1 cellular context compared by ENCODE assay signal in genomic region chr6:129704708-129705107, GRCh38.
A peak's percentile ranks its signal among the peaks of the same experiment; 100 is the strongest.
TF ChIP-seq lines count a peak whose summit lies in the region.

No MANE protein-coding gene starts in this region.

TF ChIP-seq in K562, 482 proteins besides CTCF, POLR2A, EP300 and RAD21 (continued from another document):
- peak; percentile 92 for TF ChIP-seq ARID1B (IDR thresholded peaks at IDR 0.05)
- TF ChIP-seq MXI1 (IDR thresholded peaks at IDR 0.05; ENCODE audit: low read depth, low read length): no peak
- TF ChIP-seq E2F6 (IDR thresholded peaks at IDR 0.05; ENCODE audit: borderline replicate concordance in 1 of 2, extremely low read depth in 1 of 2, insufficient read depth in 1 of 2, insufficient read length in 1 of 2, low read depth in 1 of 2, low read length in 1 of 2, poor library complexity in 1 of 2, severe bottlenecking in 1 of 2): no peak
- TF ChIP-seq PATZ1 (CRISPR knock-in tag; IDR thresholded peaks at IDR 0.05; ENCODE audit: borderline replicate concordance): no peak
- no peak for TF ChIP-seq ZNF584 (CRISPR knock-in tag; IDR thresholded peaks at IDR 0.05; ENCODE audit: low read depth)
- no peak for TF ChIP-seq ZNF224 (CRISPR knock-in tag; IDR thresholded peaks at IDR 0.05)
- peak; percentile 49 to 54; a peak in 2 of 4 replicates for TF ChIP-seq TRIM24 (IDR thresholded peaks at IDR 0.05)
- no peak for TF ChIP-seq ERF (CRISPR knock-in tag; IDR thresholded peaks at IDR 0.05)
- 0 out of 2 replicates have a peak, but pooled peaks have one; percentile 18 for TF ChIP-seq MTA1 (IDR thresholded peaks at IDR 0.05; ENCODE audit: borderline replicate concordance)
- peak; percentile 31; the same call in 1 of the 2 replicates for TF ChIP-seq SPI1 (IDR thresholded peaks at IDR 0.05; ENCODE audit: borderline replicate concordance, low read depth, low read length)
- TF ChIP-seq THRA (IDR thresholded peaks at IDR 0.05): no peak
- no peak for TF ChIP-seq SREBF1 (IDR thresholded peaks at IDR 0.05; ENCODE audit: borderline replicate concordance, low read depth, low read length)
- no peak for TF ChIP-seq SOX6 (IDR thresholded peaks at IDR 0.05)
- TF ChIP-seq ZNF717 (CRISPR knock-in tag; IDR thresholded peaks at IDR 0.05): no peak
- no peak for TF ChIP-seq MAFF (IDR thresholded peaks at IDR 0.05; ENCODE audit: low read length)
- no peak for TF ChIP-seq ZNF699 (CRISPR knock-in tag; IDR thresholded peaks at IDR 0.05; ENCODE audit: insufficient replicate concordance)
- TF ChIP-seq POLR3G (IDR thresholded peaks at IDR 0.05; ENCODE audit: extremely low read depth, insufficient read length, insufficient replicate concordance): no peak
- TF ChIP-seq PREB (CRISPR knock-in tag; IDR thresholded peaks at IDR 0.05): no peak
- peak; percentile 48; the same call in 1 of the 2 replicates for TF ChIP-seq STAT5A (IDR thresholded peaks at IDR 0.05; ENCODE audit: borderline replicate concordance, low read length)
- no peak for TF ChIP-seq ZNF75A (CRISPR knock-in tag; IDR thresholded peaks at IDR 0.05)
- peak; percentile 84 for TF ChIP-seq NCOR1 (IDR thresholded peaks at IDR 0.05)
- TF ChIP-seq ZNF316 (IDR thresholded peaks at IDR 0.05): no peak
- TF ChIP-seq TSHZ1 (CRISPR knock-in tag; IDR thresholded peaks at IDR 0.05): no peak
- TF ChIP-seq NCOA1 (IDR thresholded peaks at IDR 0.05; ENCODE audit: low read depth): peak; percentile 49; the same call in 1 of the 2 replicates
- TF ChIP-seq MBD2 (IDR thresholded peaks at IDR 0.05; ENCODE audit: borderline replicate concordance, low read depth): no peak
- TF ChIP-seq PRPF4 (IDR thresholded peaks at IDR 0.05; ENCODE audit: insufficient read depth, low read depth, low read length, poor library complexity, severe bottlenecking): no peak
- no peak for TF ChIP-seq TRIM28 (IDR thresholded peaks at IDR 0.05)
- TF ChIP-seq ZNF121 (CRISPR knock-in tag; conservative IDR thresholded peaks at IDR 0.05): no peak
- TF ChIP-seq ZEB2 (IDR thresholded peaks at IDR 0.05): peak; percentile 80
- no peak for TF ChIP-seq ZNF766 (CRISPR knock-in tag; conservative IDR thresholded peaks at IDR 0.05)
- no peak for TF ChIP-seq ZNF311 (CRISPR knock-in tag; IDR thresholded peaks at IDR 0.05)
- no peak for TF ChIP-seq ETS1 (conservative IDR thresholded peaks at IDR 0.05; ENCODE audit: control insufficient read depth, low read depth, low read length)
- TF ChIP-seq ZNF780A (CRISPR knock-in tag; IDR thresholded peaks at IDR 0.05): no peak
